In the genomic region with DNA sequence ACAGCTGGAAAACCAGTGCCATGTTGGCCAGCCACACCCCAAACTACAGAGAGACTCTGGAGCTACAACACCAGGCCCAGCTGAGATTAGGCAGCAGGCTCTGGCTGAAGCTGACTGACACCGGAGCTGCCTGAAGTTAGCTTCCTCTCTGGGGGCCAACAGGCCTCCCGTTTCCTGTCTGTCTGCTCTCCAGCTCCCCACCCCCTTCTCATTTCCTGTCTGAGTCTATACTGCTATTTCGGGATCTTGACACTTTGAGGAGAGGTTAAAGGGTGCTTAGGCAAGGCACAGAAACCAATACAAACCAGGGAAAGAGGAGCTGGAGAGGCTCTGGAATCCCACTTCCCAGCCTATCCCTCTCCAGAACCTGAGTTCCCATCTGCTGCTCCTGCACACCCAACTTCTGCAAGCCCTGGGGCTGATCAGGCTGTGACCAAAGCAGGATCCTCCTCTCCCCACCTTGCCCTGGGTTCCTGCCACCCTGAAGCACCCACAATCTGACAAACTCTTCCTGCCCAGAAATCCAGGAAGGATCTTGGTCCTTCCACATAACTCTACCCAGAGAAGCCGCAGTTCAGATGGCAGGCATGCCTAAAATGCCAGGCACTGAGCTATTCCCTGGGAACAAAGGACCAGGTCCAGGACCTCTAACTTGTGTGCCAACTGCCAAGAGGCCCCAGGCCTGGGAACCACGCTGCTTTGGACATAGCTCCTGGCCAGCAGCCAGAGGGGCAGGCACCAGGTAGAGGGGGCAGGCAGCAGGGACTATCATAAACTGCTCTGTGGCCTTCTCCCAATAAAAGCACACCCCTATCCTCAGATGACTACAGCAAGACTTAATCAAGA, we compare ENCODE assay signal across 8 cellular contexts. TPM values are rescaled to one million over a fixed set of nuclear protein-coding genes. Genes with fewer than 3 reads are reported as not detected.
DNase-seq lines count a peak whose midpoint lies in the region; ATAC-seq, FAIRE-seq and TF ChIP-seq lines count a peak whose summit lies in the region.

No MANE protein-coding gene starts in this region.

- TF ChIP-seq POLR2A in GM12891 (IDR thresholded peaks at IDR 0.05; ENCODE audit: low read depth, low read length), result peak; percentile 81

- ATAC-seq in HG02642 (IDR thresholded peaks at IDR 0.05; ENCODE audit: poor library complexity, unreplicated experiment), result peak; percentile 65

- peak; percentile 92 for FAIRE-seq in GM12891 (lab: Jason Lieb, UNC)

- DNase-seq in GM12891 (ENCODE audit: insufficient read length, low spot score), result peak; percentile 74
- DNase-seq in NOMO-1 (lab: John Stamatoyannopoulos, UW; ENCODE audit: unreplicated experiment in 2 of 2), result peak; percentile 96 to 97
- DNase-seq in activated CD8-positive, alpha-beta memory T cell treated with anti-CD3 and anti-CD28 coated beads, Interleukin-2, amount 50 U/mL, for 4 hours, result peak; percentile 66
- DNase-seq in fibroblast of gingiva (ENCODE audit: low read depth), result peak; percentile 83
- peak; percentile 50 for DNase-seq in non-pigmented ciliary epithelial cell (ENCODE audit: low read depth)
- no peak for DNase-seq in G401 (ENCODE audit: low spot score)

- peak overlapping the region; percentile 76 for H3K27ac ChIP-seq in temporal lobe (ENCODE audit: low read depth, low read length)

- in situ Hi-C loops in G401 (cut with HindIII; ENCODE audit: low sequenced_read_pairs), result no loop called here

TF ChIP-seq in GM12891, 5 proteins besides CTCF, POLR2A, EP300 and RAD21:
- TF ChIP-seq POU2F2 (IDR thresholded peaks at IDR 0.05; ENCODE audit: low read depth, low read length), result peak; percentile 60; the same call in 1 of the 2 replicates
- peak; percentile 81 for TF ChIP-seq SPI1 (IDR thresholded peaks at IDR 0.05; ENCODE audit: low read depth, low read length)
- peak; percentile 18 for TF ChIP-seq PAX5 (IDR thresholded peaks at IDR 0.05; ENCODE audit: insufficient read depth, low read length, severe bottlenecking)
- TF ChIP-seq TAF1 (IDR thresholded peaks at IDR 0.05; ENCODE audit: low read depth, low read length), result no peak
- TF ChIP-seq POLR2AphosphoS5 (IDR thresholded peaks at IDR 0.05; ENCODE audit: low read depth, low read length), result peak; percentile 80

RNA-seq across cellular contexts. Expression of gene PRPF40B, which starts 39.9 kb away (rescaled TPM):
- polyA plus RNA-seq in GM12891 (2012; ENCODE audit: low read depth, missing spikeins), result 6.6 TPM
- 13.8 TPM for total RNA-seq in temporal lobe
- total RNA-seq in G401 (2014; rRNA removed; shearing (Covaris generic)), result 11.2 and 16.4 TPM in 2 replicates

RNA-seq across cellular contexts. Expression of gene FMNL3, which starts 44.0 kb away (rescaled TPM):
- polyA plus RNA-seq in GM12891 (2012; ENCODE audit: low read depth, missing spikeins), result 40.1 TPM
- total RNA-seq in temporal lobe, result 8.1 TPM
- 9.8 and 12.1 TPM in 2 replicates for total RNA-seq in G401 (2014; rRNA removed; shearing (Covaris generic))

RNA-seq across cellular contexts. Expression of gene FAM186B, which starts 57.8 kb away (rescaled TPM):
- polyA plus RNA-seq in GM12891 (2012; ENCODE audit: low read depth, missing spikeins), result 0.92 TPM
- total RNA-seq in temporal lobe, result not detected
- total RNA-seq in G401 (2014; rRNA removed; shearing (Covaris generic)), result 0.06 TPM in 1 of 2 replicates, not detected in the other
